30 cellular contexts compared by ENCODE assay signal in the genomic region with DNA sequence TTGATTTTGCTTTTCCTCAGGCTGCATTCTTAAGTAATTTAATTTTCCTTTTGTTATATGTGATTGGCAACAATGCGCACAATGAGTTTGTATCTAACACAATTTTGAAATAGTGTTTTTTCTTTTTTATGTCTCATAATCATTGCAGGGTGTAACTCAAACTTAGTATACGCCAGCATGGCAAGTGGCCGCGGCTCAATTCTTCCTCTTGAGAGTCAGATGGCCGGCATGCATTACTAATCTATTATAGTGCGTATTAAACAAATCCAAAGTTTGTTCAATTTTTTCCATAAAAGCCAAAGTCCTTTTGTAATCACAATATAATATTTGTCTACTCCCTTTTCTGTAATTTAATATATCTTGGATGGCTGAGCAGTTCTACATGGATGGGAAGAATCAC. TPM values are rescaled to one million over a fixed set of nuclear protein-coding genes. Genes with fewer than 3 reads are reported as not detected.
"Had no signal": no experiment of that assay in that cellular context is flagged by ENCODE, and none has a peak within 500 bp of the region (broad histone marks: within the 10 kb centered on the region; RNA-seq: fewer than 3 reads in every experiment).

No MANE protein-coding gene starts in this region.

- H3K4me1 Mint-ChIP-seq: naive B cell; naive thymus-derived CD8-positive, alpha-beta T cell; nephron progenitor cell; neural crest cell; stimulated activated effector memory CD8-positive, alpha-beta T cell treated with anti-CD3 and anti-CD28 coated beads, Interleukin-12 subunit alpha, Interleukin-12 subunit beta, amount 100 ng/mL, for 72 hours; stimulated activated naive B cell treated with anti-CD40 and anti-IgM and Interleukin-4, amounts not matched to agents 10 μg/mL and 1 μg/mL and 100 μg/mL, for 72 hours had no signal

- H3K27me3 Mint-ChIP-seq: naive B cell; naive thymus-derived CD8-positive, alpha-beta T cell; natural killer cell treated with Interleukin-12 subunit alpha and Interleukin-12 subunit beta and Interleukin-15 and Interleukin-18, amount 100 ng/mL, for 72 hours; progenitor cell of endocrine pancreas; stimulated activated naive B cell treated with anti-CD40 and anti-IgM and Interleukin-4, amounts not matched to agents 10 μg/mL and 1 μg/mL and 100 μg/mL, for 72 hours; stimulated activated naive CD8-positive, alpha-beta T cell treated with anti-CD3 and anti-CD28 coated beads, Interleukin-15, Interleukin-2, amounts not matched to agents 100 ng/mL and 50 ng/mL, for 24 hours had no signal

- H3K36me3 ChIP-seq: ovary, right lobe of liver, stomach, suprapubic skin, upper lobe of left lung, vagina had no signal

- H3K79me2 ChIP-seq: parathyroid adenoma had no signal

- H3K9me3 ChIP-seq: ovary, psoas muscle, right lobe of liver, testis, vagina had no signal

- H3K4me3 ChIP-seq: ovary, psoas muscle, right lobe of liver, stomach, suprapubic skin, testis, tibial nerve, upper lobe of left lung, vagina had no signal

- H3K4me3 Mint-ChIP-seq: naive B cell; naive thymus-derived CD8-positive, alpha-beta T cell; natural killer cell treated with Interleukin-12 subunit alpha and Interleukin-12 subunit beta and Interleukin-15 and Interleukin-18, amount 100 ng/mL, for 72 hours; nephron progenitor cell; neural crest cell; stimulated activated effector memory CD8-positive, alpha-beta T cell treated with anti-CD3 and anti-CD28 coated beads, Interleukin-12 subunit alpha, Interleukin-12 subunit beta, amount 100 ng/mL, for 72 hours; stimulated activated naive B cell treated with anti-CD40 and anti-IgM and Interleukin-4, amounts not matched to agents 10 μg/mL and 1 μg/mL and 100 μg/mL, for 72 hours; stimulated activated naive CD8-positive, alpha-beta T cell treated with anti-CD3 and anti-CD28 coated beads, Interleukin-15, Interleukin-2, amounts not matched to agents 100 ng/mL and 50 ng/mL, for 24 hours had no signal

- H3K9me3 Mint-ChIP-seq: natural killer cell treated with Interleukin-12 subunit alpha and Interleukin-12 subunit beta and Interleukin-15 and Interleukin-18, amount 100 ng/mL, for 72 hours; stimulated activated effector memory CD8-positive, alpha-beta T cell treated with anti-CD3 and anti-CD28 coated beads, Interleukin-12 subunit alpha, Interleukin-12 subunit beta, amount 100 ng/mL, for 72 hours had no signal

- H3K27ac ChIP-seq: ovary, parathyroid adenoma, psoas muscle, right lobe of liver, stomach, suprapubic skin, testis, upper lobe of left lung had no signal

- H3K27ac Mint-ChIP-seq: naive B cell; naive thymus-derived CD8-positive, alpha-beta T cell; natural killer cell treated with Interleukin-12 subunit alpha and Interleukin-12 subunit beta and Interleukin-15 and Interleukin-18, amount 100 ng/mL, for 72 hours; nephron progenitor cell; progenitor cell of endocrine pancreas; stimulated activated effector memory CD8-positive, alpha-beta T cell treated with anti-CD3 and anti-CD28 coated beads, Interleukin-12 subunit alpha, Interleukin-12 subunit beta, amount 100 ng/mL, for 72 hours; stimulated activated naive B cell treated with anti-CD40 and anti-IgM and Interleukin-4, amounts not matched to agents 10 μg/mL and 1 μg/mL and 100 μg/mL, for 72 hours; stimulated activated naive CD8-positive, alpha-beta T cell treated with anti-CD3 and anti-CD28 coated beads, Interleukin-15, Interleukin-2, amounts not matched to agents 100 ng/mL and 50 ng/mL, for 24 hours had no signal

- H3K27me3 ChIP-seq: ovary, right lobe of liver, stomach, suprapubic skin, testis, tibial nerve, upper lobe of left lung, vagina had no signal

- H2AFZ ChIP-seq: parathyroid adenoma had no signal

- H3K4me1 ChIP-seq: parathyroid adenoma, right lobe of liver, stomach, suprapubic skin had no signal

- DNase-seq: naive B cell; naive thymus-derived CD8-positive, alpha-beta T cell; nephron progenitor cell; occipital lobe; ovary; posterior cingulate gyrus; psoas muscle; right cardiac atrium; right lobe of liver; small intestine; stimulated activated CD4-positive, alpha-beta T cell treated with anti-CD3 and anti-CD28 coated beads, Interleukin-15, amount 100 ng/mL, for 24 hours; stimulated activated CD4-positive, alpha-beta T cell treated with anti-CD3 and anti-CD28 coated beads, Interleukin-2, amount 100 ng/mL, for 24 hours; stimulated activated CD4-positive, alpha-beta T cell treated with anti-CD3 and anti-CD28 coated beads, Interleukin-2, amount 100 ng/mL, for 48 hours; stimulated activated CD4-positive, alpha-beta T cell treated with anti-CD3 and anti-CD28 coated beads, Interleukin-4, amount 100 ng/mL, for 24 hours; stimulated activated naive B cell treated with anti-CD40 and anti-IgM and Interleukin-4, amounts not matched to agents 10 μg/mL and 1 μg/mL and 100 μg/mL, for 72 hours; stimulated activated naive CD4-positive, alpha-beta T cell treated with Interleukin-2 at 50 U/mL for 16 hours; stomach; substantia nigra; testis; trophoblast cell; upper lobe of left lung had no signal

- H3K9ac ChIP-seq: parathyroid adenoma had no signal

- H3K36me3 Mint-ChIP-seq: naive B cell; stimulated activated effector memory CD8-positive, alpha-beta T cell treated with anti-CD3 and anti-CD28 coated beads, Interleukin-12 subunit alpha, Interleukin-12 subunit beta, amount 100 ng/mL, for 72 hours; stimulated activated naive B cell treated with anti-CD40 and anti-IgM and Interleukin-4, amounts not matched to agents 10 μg/mL and 1 μg/mL and 100 μg/mL, for 72 hours had no signal

- ATAC-seq: naive thymus-derived CD8-positive, alpha-beta T cell; natural killer cell treated with Interleukin-12 subunit alpha and Interleukin-12 subunit beta and Interleukin-15 and Interleukin-18, amount 100 ng/mL, for 72 hours; psoas muscle; right cardiac atrium; right lobe of liver; stimulated activated effector memory CD8-positive, alpha-beta T cell treated with anti-CD3 and anti-CD28 coated beads, Interleukin-12 subunit alpha, Interleukin-12 subunit beta, amount 100 ng/mL, for 72 hours; stimulated activated naive B cell treated with anti-CD40 and anti-IgM and Interleukin-4, amounts not matched to agents 10 μg/mL and 1 μg/mL and 100 μg/mL, for 72 hours had no signal

RNA-seq across cellular contexts. Expression of gene SFRP4, which starts 16.4 kb away (rescaled TPM):
- total RNA-seq: naive thymus-derived CD8-positive, alpha-beta T cell; natural killer cell treated with Interleukin-12 subunit alpha and Interleukin-12 subunit beta and Interleukin-15 and Interleukin-18, amount 100 ng/mL, for 72 hours; neural crest cell; progenitor cell of endocrine pancreas had no signal
